1 cellular context compared by ENCODE assay signal in genomic region chr1:153659656-153660055, GRCh38.
TF ChIP-seq lines count a peak whose summit lies in the region.

No MANE protein-coding gene starts in this region.

TF ChIP-seq in H1, 55 proteins besides CTCF, POLR2A, EP300 and RAD21:
- TF ChIP-seq FOSL1 (IDR thresholded peaks at IDR 0.05; ENCODE audit: insufficient read depth, low read depth, low read length) (no peak), YY1 (IDR thresholded peaks at IDR 0.05; ENCODE audit: low read depth, low read length) (no peak), GABPA (IDR thresholded peaks at IDR 0.05; ENCODE audit: borderline replicate concordance, insufficient read depth, low read length) (no peak), RBBP5 (IDR thresholded peaks at IDR 0.05; ENCODE audit: borderline replicate concordance, low read depth, low read length) (no peak), CHD7 (IDR thresholded peaks at IDR 0.05; ENCODE audit: insufficient replicate concordance, low read length) (no peak), BRCA1 (IDR thresholded peaks at IDR 0.05; ENCODE audit: low read depth, low read length) (no peak)
TF ChIP-seq in H1: peak in this region for 0.
